25 cellular contexts compared by ENCODE assay signal in the genomic region with DNA sequence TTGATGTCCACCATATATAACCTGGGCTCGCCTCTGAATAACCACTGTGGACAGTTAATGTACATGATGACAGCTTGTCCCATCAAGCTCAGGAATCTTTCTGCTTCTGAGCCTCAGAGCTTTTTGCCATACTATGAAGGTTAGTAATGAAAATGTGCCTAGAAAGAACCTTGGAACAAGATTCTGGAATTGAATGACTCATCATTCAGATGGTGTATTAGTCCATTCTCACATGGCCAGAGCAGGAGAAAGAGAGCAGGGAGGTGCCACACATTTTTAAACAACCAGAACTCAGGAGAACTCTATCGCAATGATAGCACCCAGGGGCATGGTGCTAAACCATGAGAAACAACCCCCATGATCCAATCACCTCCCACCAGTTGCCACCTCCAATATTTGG.
DNase-seq lines count a peak whose midpoint lies in the region; ATAC-seq, FAIRE-seq and TF ChIP-seq lines count a peak whose summit lies in the region.
"Had no signal": no experiment of that assay in that cellular context is flagged by ENCODE, and none has a peak within 500 bp of the region (broad histone marks: within the 10 kb centered on the region; RNA-seq: fewer than 3 reads in every experiment).

No MANE protein-coding gene starts in this region.

- H3K27ac ChIP-seq in small intestine (ENCODE audit: low read depth in 1 of 2, low read length in 1 of 2), result no peak overlapping the region
- H3K27ac ChIP-seq: C4-2B, KMS-11, Peyer's patch had no signal

- no peak overlapping the region for H3K4me3 ChIP-seq in fibroblast of mammary gland (ENCODE audit: control insufficient read depth, low read depth, low read length)
- no peak overlapping the region for H3K4me3 ChIP-seq in small intestine (ENCODE audit: low read depth in 1 of 2, low read length in 2 of 2)
- H3K4me3 ChIP-seq: GM12878, Peyer's patch had no signal

- no peak for FAIRE-seq in small intestine (lab: Jason Lieb, UNC)
- FAIRE-seq: GM12878, H54 had no signal

- no peaks in the 10 kb centered on the region for H3K9me3 ChIP-seq in small intestine (ENCODE audit: control insufficient read depth, low read depth)
- H3K9me3 ChIP-seq: Caco-2, Peyer's patch had no signal

- H3K27me3 ChIP-seq in small intestine (ENCODE audit: control insufficient read depth in 2 of 2, insufficient read depth in 2 of 2, low read length in 2 of 2), result no peaks in the 10 kb centered on the region
- H3K27me3 ChIP-seq: Peyer's patch had no signal

- WGBS in small intestine, 3 donors, result 94 to 95% (median 94%) methylated on average over 2 of the region's 2 CpGs

- H3K36me3 ChIP-seq in small intestine (ENCODE audit: control insufficient read depth in 2 of 2, insufficient read depth in 2 of 2, low read length in 2 of 2), result no peaks in the 10 kb centered on the region
- H3K36me3 ChIP-seq: Peyer's patch had no signal

- no peak for TF ChIP-seq CTCF in fibroblast of mammary gland (conservative IDR thresholded peaks at IDR 0.05; ENCODE audit: control insufficient read depth, insufficient read depth, low read depth, low read length)

- ATAC-seq in GM18861 (IDR thresholded peaks at IDR 0.05; ENCODE audit: unreplicated experiment), result no peak
- ATAC-seq: CD8-positive, alpha-beta T cell; GM12878 had no signal

- H3K4me1 ChIP-seq in small intestine (ENCODE audit: control insufficient read depth in 2 of 2, insufficient read depth in 1 of 2, low read depth in 1 of 2, low read length in 1 of 2), result no peaks in the 10 kb centered on the region
- H3K4me1 ChIP-seq: Caco-2, Peyer's patch had no signal

- DNase-seq in HCEC 1CT, result peak; percentile 11
- DNase-seq in amniotic epithelial cell (ENCODE audit: low read depth), result peak; percentile 9
- peak; percentile 24 for DNase-seq in fibroblast of mammary gland (ENCODE audit: low read depth)
- peak; percentile 1 for DNase-seq in small intestine
- no peak for DNase-seq in NK-92 (lab: John Stamatoyannopoulos, UW; ENCODE audit: unreplicated experiment)
- no peak for DNase-seq in NCI-H2081 (lab: John Stamatoyannopoulos, UW)
- DNase-seq: Caco-2; CD8-positive, alpha-beta T cell; GDM1; NCI-H1048; NCI-H1417 treated with DMSO at 0.1 percent for 48 hours; NCI-H1694 treated with DMSO at 0.1 percent for 48 hours; NCI-H2081 treated with DMSO at 0.1 percent for 48 hours; NCI-H2171; NCI-H226; NCI-H510A; NCI-H69; OCI-M1; Peyer's patch; SHP77 treated with DMSO at 0.1 percent for 48 hours had no signal

Comparison
In these comparisons a context has a peak if more than half of its experiments do, and no peak if none do; other contexts are left out.
1. DNase-seq: peak in HCEC 1CT (single experiment), amniotic epithelial cell (single experiment), fibroblast of mammary gland (single experiment) and small intestine (single experiment); none in NK-92 (single experiment) and NCI-H2081 (0 of 2).